Comparison of ENCODE assay signal across 8 cellular contexts in genomic region chr10:130136214-130137076, GRCh38. TPM values are rescaled to one million over a fixed set of nuclear protein-coding genes. Genes with fewer than 3 reads are reported as not detected.
DNase-seq lines count a peak whose midpoint lies in the region; ATAC-seq, FAIRE-seq and TF ChIP-seq lines count a peak whose summit lies in the region.

Gene GLRX3, plus strand, starts transcription at chr10:130136391. Its CDS starts 30 bp downstream, at chr10:130136421.

- H3K4me3 ChIP-seq in bronchial epithelial cell (ENCODE audit: low read depth, low read length) = peak within 1 kb of the TSS; percentile 79

- peak within 1 kb of the TSS; percentile 57; the same call in 1 of the 2 replicates for H3K27ac Mint-ChIP-seq in WTC11

- POLR2A ChIA-PET in WTC11 (lab: Charles Lee) = interaction anchor here (1.9 to 4.2 kb wide), 2 partner anchors 9 to 26 kb away, joined by 6 to 48 read pairs; partner anchors contain the start of gene C10orf143

- TF ChIP-seq CTCF in WTC11 (IDR thresholded peaks at IDR 0.05) (no peak), bronchial epithelial cell (IDR thresholded peaks at IDR 0.05; ENCODE audit: insufficient read depth, low read length, severe bottlenecking) (no peak)

- H3K4me3 Mint-ChIP-seq in WTC11 = peak within 1 kb of the TSS; percentile 85

- peaks cover 24% of the 10 kb centered on the region for H3K4me1 Mint-ChIP-seq in WTC11

- H3K9me3 Mint-ChIP-seq in WTC11 = no peaks in the 10 kb centered on the region

- H3K36me3 ChIP-seq in bronchial epithelial cell (ENCODE audit: control insufficient read depth, insufficient read depth, low read length) = peaks cover 3% of the 10 kb centered on the region

- CTCF ChIA-PET in WTC11 (lab: Charles Lee) = interaction anchor here (1.1 to 3.3 kb wide), 3 partner anchors 9 to 268 kb away, joined by 4 to 39 read pairs (median 16); partner anchors contain the start of gene C10orf143

- H3K27me3 ChIP-seq in bronchial epithelial cell (ENCODE audit: control insufficient read depth, insufficient read depth, low read length) = no peaks in the 10 kb centered on the region

- peaks cover 10% of the 10 kb centered on the region for H3K36me3 Mint-ChIP-seq in WTC11

- ATAC-seq in GM18508 (IDR thresholded peaks at IDR 0.05; ENCODE audit: insufficient read depth, unreplicated experiment) (peak; percentile 60), HG02981 (IDR thresholded peaks at IDR 0.05; ENCODE audit: unreplicated experiment) (peak; percentile 81), WTC11 (peak; percentile 88)

- peaks cover 6% of the 10 kb centered on the region for H3K27me3 Mint-ChIP-seq in WTC11 (ENCODE audit: low read depth)

- no peak for FAIRE-seq in bronchial epithelial cell (lab: Jason Lieb, UNC)

- DNase-seq in 8988T = peak; percentile 91
- DNase-seq in NCI-H2171 (lab: John Stamatoyannopoulos, UW) = peak; percentile 70
- peak; percentile 93 for DNase-seq in WTC11 (ENCODE audit: low spot score)
- DNase-seq in bronchial epithelial cell (ENCODE audit: low read depth) = peak; percentile 48
- peak; percentile 93 for DNase-seq in iPS-NIHi7 (ENCODE audit: extremely low spot score)
- peak; percentile 50 for DNase-seq in smooth muscle cell of the brain vasculature (ENCODE audit: low read depth, low spot score)

TF ChIP-seq in WTC11, 78 proteins besides CTCF, POLR2A, EP300 and RAD21 (continues in another document):
- TF ChIP-seq PREB (CRISPR knock-in tag; IDR thresholded peaks at IDR 0.05; ENCODE audit: borderline replicate concordance) (peak; percentile 65; the same call in 1 of the 2 replicates), STAT6 (CRISPR knock-in tag; conservative IDR thresholded peaks at IDR 0.05; ENCODE audit: low read depth) (no peak), PRRX2 (CRISPR knock-in tag; IDR thresholded peaks at IDR 0.05) (no peak), RORB (CRISPR knock-in tag; IDR thresholded peaks at IDR 0.05) (no peak), ZNF317 (CRISPR knock-in tag; IDR thresholded peaks at IDR 0.05; ENCODE audit: borderline replicate concordance, low read depth) (no peak), ATF3 (CRISPR knock-in tag; conservative IDR thresholded peaks at IDR 0.05) (no peak), CREM (CRISPR knock-in tag; IDR thresholded peaks at IDR 0.05) (no peak), MAX (CRISPR knock-in tag; IDR thresholded peaks at IDR 0.05) (peak; percentile 74; the same call in 1 of the 2 replicates), ATF6 (CRISPR knock-in tag; IDR thresholded peaks at IDR 0.05) (no peak), E2F4 (CRISPR knock-in tag; IDR thresholded peaks at IDR 0.05; ENCODE audit: borderline replicate concordance, low read depth) (no peak), GABPB1 (CRISPR knock-in tag; IDR thresholded peaks at IDR 0.05) (peak; percentile 29; the same call in 1 of the 2 replicates), MYBL2 (CRISPR knock-in tag; IDR thresholded peaks at IDR 0.05) (no peak; the same call in 1 of the 2 replicates), CBFB (CRISPR knock-in tag; IDR thresholded peaks at IDR 0.05; ENCODE audit: low read depth) (no peak), IRF2 (CRISPR knock-in tag; IDR thresholded peaks at IDR 0.05; ENCODE audit: borderline replicate concordance, low read depth) (no peak), TP53 (CRISPR knock-in tag; IDR thresholded peaks at IDR 0.05) (no peak), ZBTB21 (CRISPR knock-in tag; IDR thresholded peaks at IDR 0.05; ENCODE audit: borderline replicate concordance) (0 out of 2 replicates have a peak, but pooled peaks have one; percentile 22), IRF1 (CRISPR knock-in tag; IDR thresholded peaks at IDR 0.05) (no peak), ZNF138 (CRISPR knock-in tag; conservative IDR thresholded peaks at IDR 0.05) (no peak), SP1 (CRISPR knock-in tag; conservative IDR thresholded peaks at IDR 0.05) (peak; percentile 93), ZNF396 (CRISPR knock-in tag; IDR thresholded peaks at IDR 0.05; ENCODE audit: borderline replicate concordance) (no peak), ATF2 (CRISPR knock-in tag; IDR thresholded peaks at IDR 0.05; ENCODE audit: borderline replicate concordance, low read depth) (no peak), KAT7 (CRISPR knock-in tag; IDR thresholded peaks at IDR 0.05; ENCODE audit: borderline replicate concordance) (0 out of 2 replicates have a peak, but pooled peaks have one; percentile 65), JAZF1 (CRISPR knock-in tag; IDR thresholded peaks at IDR 0.05) (no peak)

RNA-seq across cellular contexts. Expression of gene GLRX3, which starts in this region (rescaled TPM):
- total RNA-seq in WTC11 (2021) (132 to 142 TPM (median 133 TPM) in 3 replicates), bronchial epithelial cell (171 and 200 TPM in 2 replicates)

Comparison
In these comparisons a context has a peak if more than half of its experiments do, and no peak if none do; other contexts are left out.
1. Peak in every context shown above with its lines: DNase-seq, ATAC-seq and H3K4me3 ChIP-seq.